In genomic region chr5:137328418-137328937, GRCh38 we compare ENCODE assay signal across 21 cellular contexts.
DNase-seq lines count a peak whose midpoint lies in the region; ATAC-seq and TF ChIP-seq lines count a peak whose summit lies in the region.
"Had no signal": no experiment of that assay in that cellular context is flagged by ENCODE, and none has a peak within 500 bp of the region (broad histone marks: within the 10 kb centered on the region; RNA-seq: fewer than 3 reads in every experiment).

No MANE protein-coding gene starts in this region.

- peaks cover 0 to 7% of the 10 kb centered on the region in 2 donors for H3K4me1 ChIP-seq in thyroid gland
- H3K4me1 ChIP-seq: A549, BE2C had no signal

- in situ Hi-C loops in G401 (cut with HindIII; ENCODE audit: low sequenced_read_pairs) = no loop called here

- no peaks in the 10 kb centered on the region for H3K9me3 ChIP-seq in thyroid gland
- H3K9me3 ChIP-seq: A549; BE2C; BLaER1 treated with 17β-estradiol and CSF1 and Interleukin-3, amounts not matched to agents 10 nM and 100 nM had no signal

- H3K36me3 ChIP-seq in thyroid gland = no peaks in the 10 kb centered on the region
- H3K36me3 ChIP-seq: BE2C; BLaER1 treated with 17β-estradiol and CSF1 and Interleukin-3, amounts not matched to agents 10 nM and 100 nM had no signal

- TF ChIP-seq POLR2A in thyroid gland (IDR thresholded peaks at IDR 0.05) = no peak

- H3K27ac ChIP-seq in dorsolateral prefrontal cortex (peak overlapping the region in 37 of 59 donors; percentile 2 to 61 (median 38)), thyroid gland (no peak overlapping the region)
- H3K27ac ChIP-seq: A549; BLaER1 treated with 17β-estradiol and CSF1 and Interleukin-3, amounts not matched to agents 10 nM and 100 nM had no signal

- no peak for TF ChIP-seq CTCF in dorsolateral prefrontal cortex (IDR thresholded peaks at IDR 0.05 in 54 of 56, conservative IDR thresholded peaks at IDR 0.05 in 2 of 56; ENCODE audit: low read depth in 1 of 56, partially characterized antibody in 56 of 56)
- TF ChIP-seq CTCF in thyroid gland (IDR thresholded peaks at IDR 0.05) = no peak

- no peak overlapping the region for H3K4me3 ChIP-seq in dorsolateral prefrontal cortex
- H3K4me3 ChIP-seq in thyroid gland (replicated peaks in 1 of 3) = no peak overlapping the region
- H3K4me3 ChIP-seq: A549; BLaER1 treated with 17β-estradiol and CSF1 and Interleukin-3, amounts not matched to agents 10 nM and 100 nM had no signal

- ATAC-seq in HG03442 (IDR thresholded peaks at IDR 0.05; ENCODE audit: unreplicated experiment) = no peak
- ATAC-seq: A549 had no signal

- 95 to 96% methylated on average over 9 of the region's 9 CpGs for WGBS in thyroid gland, 2 donors

- intact Hi-C loops in dorsolateral prefrontal cortex (cut with DNase I) = no loop called here
- intact Hi-C loops in thyroid gland (cut with DNase I) = no loop called here

- DNase-seq in G401 (ENCODE audit: low spot score) = peak; percentile 77
- peak; percentile 25 for DNase-seq in NCI-H69 (lab: John Stamatoyannopoulos, UW)
- peak in 2 of 10 donors; percentile 37 to 47 for DNase-seq in dorsolateral prefrontal cortex
- DNase-seq in thyroid gland = no peak
- DNase-seq in NCI-H128 (lab: John Stamatoyannopoulos, UW; ENCODE audit: unreplicated experiment) = no peak
- DNase-seq: 8988T; ACHN; AML-193; BE2C; CD4-positive, alpha-beta T cell; CD8-positive, alpha-beta memory T cell; DMS 273 treated with DMSO at 0.1 percent for 48 hours; DMS79; EL; GF-D8; GOT3; H7; HCEC 1CT had no signal

- H3K27me3 ChIP-seq in dorsolateral prefrontal cortex (no peaks in the 10 kb centered on the region), thyroid gland (no peaks in the 10 kb centered on the region)
- H3K27me3 ChIP-seq: BLaER1 treated with 17β-estradiol and CSF1 and Interleukin-3, amounts not matched to agents 10 nM and 100 nM had no signal

Comparison
In these comparisons a context has a peak if more than half of its experiments do, and no peak if none do; other contexts are left out.
1. DNase-seq: peak in G401 (single experiment) and NCI-H69 (single experiment); none in thyroid gland (0 of 2) and NCI-H128 (single experiment).
2. H3K27ac ChIP-seq: peak in dorsolateral prefrontal cortex (37 of 59); none in thyroid gland (0 of 3).